Comparison of ENCODE assay signal across 14 cellular contexts in the genomic region with DNA sequence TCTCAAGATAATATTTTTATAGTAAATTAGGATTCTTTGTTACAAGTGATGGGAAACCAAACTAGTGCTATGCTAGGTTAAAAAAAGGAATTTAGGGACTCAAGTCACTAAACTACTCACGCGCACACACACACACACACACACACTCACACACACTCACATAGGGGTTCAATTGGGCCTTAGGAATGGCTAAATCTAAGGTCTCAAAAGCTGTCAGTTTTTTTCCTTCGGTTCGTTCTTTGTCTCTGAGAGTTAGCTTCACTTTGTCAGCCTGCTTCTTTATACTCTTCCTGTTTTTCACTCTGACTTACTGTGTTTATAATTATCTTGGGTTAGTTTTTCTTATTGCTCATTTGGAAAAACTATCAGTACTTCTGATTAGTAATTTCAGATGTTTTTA.
DNase-seq lines count a peak whose midpoint lies in the region; ATAC-seq, FAIRE-seq and TF ChIP-seq lines count a peak whose summit lies in the region.
"Had no signal": no experiment of that assay in that cellular context is flagged by ENCODE, and none has a peak within 500 bp of the region (broad histone marks: within the 10 kb centered on the region; RNA-seq: fewer than 3 reads in every experiment).

No MANE protein-coding gene starts in this region.

- H2AFZ ChIP-seq in SK-N-SH (ENCODE audit: low read depth) (peak overlapping the region; percentile 52), keratinocyte (ENCODE audit: control insufficient read depth, low read length) (no peak overlapping the region)

- H3K79me2 ChIP-seq in SK-N-SH (ENCODE audit: insufficient read depth), result peaks cover 36% of the 10 kb centered on the region
- H3K79me2 ChIP-seq in keratinocyte (ENCODE audit: control insufficient read depth, insufficient read depth, low read length), result peaks cover 45% of the 10 kb centered on the region

- 62% methylated on average over 4 of the region's 4 CpGs for WGBS in SK-N-SH (ENCODE audit: low lambda C conversion rate)
- 36 to 40% methylated on average over 4 of the region's 4 CpGs for WGBS in tibial nerve, 2 donors

- no peaks in the 10 kb centered on the region for H3K9me1 ChIP-seq in keratinocyte (ENCODE audit: control insufficient read depth, extremely low read depth, insufficient read depth, low read length)

- H3F3A ChIP-seq in SK-N-SH (replicated peaks; ENCODE audit: insufficient read depth), result peaks cover 23% of the 10 kb centered on the region

- no peaks in the 10 kb centered on the region for H3K27me3 ChIP-seq in SK-N-SH (ENCODE audit: insufficient read depth)
- H3K27me3 ChIP-seq in keratinocyte (ENCODE audit: control insufficient read depth, extremely low read depth, insufficient read depth, low read length), result no peaks in the 10 kb centered on the region
- H3K27me3 ChIP-seq in subcutaneous abdominal adipose tissue (ENCODE audit: control insufficient read depth in 5 of 5, insufficient read depth in 4 of 5, low read length in 5 of 5), result no peaks in the 10 kb centered on the region
- no peaks in the 10 kb centered on the region for H3K27me3 ChIP-seq in tibial nerve

- H4K20me1 ChIP-seq in SK-N-SH (ENCODE audit: insufficient read depth) (no peaks in the 10 kb centered on the region), keratinocyte (ENCODE audit: control insufficient read depth, extremely low read depth, insufficient read depth, low read length) (no peaks in the 10 kb centered on the region)

- TF ChIP-seq POLR2A in tibial nerve (IDR thresholded peaks at IDR 0.05) (no peak), GM12892 (IDR thresholded peaks at IDR 0.05; ENCODE audit: low read depth, low read length) (no peak)

- H3K36me3 ChIP-seq in SK-N-SH (replicated peaks in 1 of 2; ENCODE audit: control insufficient read depth in 1 of 2, insufficient read depth in 2 of 2, low read length in 1 of 2), result no peaks in the 10 kb centered on the region
- no peaks in the 10 kb centered on the region for H3K36me3 ChIP-seq in keratinocyte (ENCODE audit: control insufficient read depth in 2 of 2, extremely low read depth in 1 of 2, insufficient read depth in 2 of 2, low read length in 2 of 2)
- no peaks in the 10 kb centered on the region for H3K36me3 ChIP-seq in subcutaneous abdominal adipose tissue (ENCODE audit: control insufficient read depth in 5 of 5, insufficient read depth in 5 of 5, low read length in 5 of 5)
- H3K36me3 ChIP-seq in tibial nerve, result no peaks in the 10 kb centered on the region

- H3K27ac Mint-ChIP-seq in activated naive CD8-positive, alpha-beta T cell treated with anti-CD3 and anti-CD28 coated beads for 36 hours, result peak overlapping the region; percentile 16

- CTCF ChIA-PET in SK-N-SH (lab: Yijun Ruan, JAX), result no interaction called here

- POLR2A ChIA-PET in SK-N-SH (lab: Yijun Ruan, JAX), result no interaction called here

- no peaks in the 10 kb centered on the region for H3K27me3 Mint-ChIP-seq in activated naive CD8-positive, alpha-beta T cell treated with anti-CD3 and anti-CD28 coated beads for 36 hours

- H3K9me3 Mint-ChIP-seq in activated naive CD8-positive, alpha-beta T cell treated with anti-CD3 and anti-CD28 coated beads for 36 hours, result peaks cover 5% of the 10 kb centered on the region

- peak overlapping the region; percentile 32; the same call in 1 of the 2 replicates for H3K4me2 ChIP-seq in SK-N-SH
- peak overlapping the region; percentile 63 for H3K4me2 ChIP-seq in keratinocyte (ENCODE audit: control insufficient read depth, extremely low read depth, insufficient read depth, low read depth, low read length)
- H3K4me2 ChIP-seq: KMS-11 had no signal

- no peaks in the 10 kb centered on the region for H3K9me3 ChIP-seq in SK-N-SH
- H3K9me3 ChIP-seq in keratinocyte (ENCODE audit: control insufficient read depth, low read depth, low read length), result peaks cover 2% of the 10 kb centered on the region
- H3K9me3 ChIP-seq in subcutaneous abdominal adipose tissue (ENCODE audit: control insufficient read depth in 5 of 5, low read length in 5 of 5), result peaks cover 0 to under 1% (median 0%) of the 10 kb centered on the region in 5 donors
- H3K9me3 ChIP-seq in tibial nerve, result no peaks in the 10 kb centered on the region

- peak overlapping the region; percentile 29 to 81; a peak in 3 of 4 replicates for H3K27ac ChIP-seq in SK-N-SH (ENCODE audit: low read depth in 2 of 2, low read length in 1 of 2)
- H3K27ac ChIP-seq in keratinocyte (ENCODE audit: control insufficient read depth, insufficient read depth, low read length), result peak overlapping the region; percentile 53
- peak overlapping the region; percentile 50 for H3K27ac ChIP-seq in subcutaneous abdominal adipose tissue (ENCODE audit: low read depth, low read length)
- peak overlapping the region in 2 of 4 donors; percentile 67 to 79 for H3K27ac ChIP-seq in tibial nerve
- H3K27ac ChIP-seq: KMS-11 had no signal

- no peak for DNase-seq in SK-N-SH
- no peak for DNase-seq in activated naive CD8-positive, alpha-beta T cell treated with anti-CD3 and anti-CD28 coated beads for 36 hours
- DNase-seq in keratinocyte (ENCODE audit: low read depth, low spot score), result no peak
- DNase-seq in tibial nerve (ENCODE audit: low spot score in 2 of 2), result no peak
- DNase-seq in GM12892 (ENCODE audit: insufficient read length), result no peak
- DNase-seq: NCI-H345, RPMI8226, trophoblast cell had no signal

- TF ChIP-seq CTCF in SK-N-SH (IDR thresholded peaks at IDR 0.05), result no peak
- TF ChIP-seq CTCF in keratinocyte (optimal IDR thresholded peaks at IDR 0.05 in 1 of 3, IDR thresholded peaks at IDR 0.05 in 1 of 3, conservative IDR thresholded peaks at IDR 0.05 in 1 of 3; ENCODE audit: extremely low read depth in 1 of 3, insufficient read depth in 2 of 3, low read length in 3 of 3), result no peak
- TF ChIP-seq CTCF in tibial nerve (IDR thresholded peaks at IDR 0.05), result no peak

- H3K9ac ChIP-seq in SK-N-SH (peak overlapping the region; percentile 40; the same call in 1 of the 2 replicates), keratinocyte (ENCODE audit: control insufficient read depth, extremely low read depth, insufficient read depth, low read length) (no peak overlapping the region), subcutaneous abdominal adipose tissue (ENCODE audit: low read length in 5 of 5) (peak overlapping the region in 1 of 5 donors; percentile 48)
- H3K9ac ChIP-seq: KMS-11 had no signal

- TF ChIP-seq EP300 in SK-N-SH (IDR thresholded peaks at IDR 0.05; ENCODE audit: borderline replicate concordance in 1 of 2, low read depth in 1 of 2, low read length in 1 of 2) (no peak), tibial nerve (IDR thresholded peaks at IDR 0.05) (no peak)

- peaks cover 19% of the 10 kb centered on the region for H3K36me3 Mint-ChIP-seq in activated naive CD8-positive, alpha-beta T cell treated with anti-CD3 and anti-CD28 coated beads for 36 hours

- H3K9me2 ChIP-seq in SK-N-SH, result no peaks in the 10 kb centered on the region

- H3K4me3 ChIP-seq in SK-N-SH (ENCODE audit: low read depth in 2 of 2, low read length in 1 of 2), result no peak overlapping the region
- peak overlapping the region in 1 of 3 experiments; percentile 13 for H3K4me3 ChIP-seq in keratinocyte (ENCODE audit: control insufficient read depth in 2 of 3, extremely low read depth in 1 of 3, insufficient read depth in 2 of 3, low read depth in 1 of 3, low read length in 3 of 3)
- H3K4me3 ChIP-seq in subcutaneous abdominal adipose tissue (ENCODE audit: low read depth in 1 of 5, low read length in 5 of 5), result peak overlapping the region in 2 of 5 donors; percentile 28 to 39
- H3K4me3 ChIP-seq in tibial nerve, result no peak overlapping the region

- H3K4me3 Mint-ChIP-seq in activated naive CD8-positive, alpha-beta T cell treated with anti-CD3 and anti-CD28 coated beads for 36 hours, result no peak overlapping the region

- H3K4me1 ChIP-seq in SK-N-SH (ENCODE audit: control insufficient read depth in 1 of 2, insufficient read depth in 2 of 2, low read depth in 1 of 2, low read length in 1 of 2) (peaks cover 3 to 25% of the 10 kb centered on the region in 2 experiments; a peak in 2 of 4 replicates), keratinocyte (ENCODE audit: control insufficient read depth, extremely low read depth, insufficient read depth, low read length) (peaks cover 56% of the 10 kb centered on the region), subcutaneous abdominal adipose tissue (ENCODE audit: control insufficient read depth in 5 of 5, insufficient read depth in 5 of 5, low read length in 5 of 5) (peaks cover 0 to 9% (median 0%) of the 10 kb centered on the region in 5 donors), tibial nerve (peaks cover 0 to 27% (median 5%) of the 10 kb centered on the region in 4 donors)

- dilution Hi-C loops in keratinocyte (cut with MboI; ENCODE audit: extremely low pct_ligation_motif_present, low sequenced_read_pairs), result no loop called here

- peaks cover 23% of the 10 kb centered on the region for H3K4me1 Mint-ChIP-seq in activated naive CD8-positive, alpha-beta T cell treated with anti-CD3 and anti-CD28 coated beads for 36 hours

- FAIRE-seq in keratinocyte (lab: Jason Lieb, UNC), result no peak
- FAIRE-seq in GM12892 (lab: Jason Lieb, UNC), result no peak
- FAIRE-seq: A204.1 had no signal

- no peak for ATAC-seq in SK-N-SH treated with all-trans-retinoic acid at 6 μM for 48 hours
- ATAC-seq in HG03342 (IDR thresholded peaks at IDR 0.05; ENCODE audit: unreplicated experiment), result no peak
- ATAC-seq: activated naive CD4-positive, alpha-beta T cell treated with anti-CD3 and anti-CD28 coated beads, Interleukin-2, amount 50 U/mL, for 72 hours had no signal

- TF ChIP-seq RAD21 in SK-N-SH (IDR thresholded peaks at IDR 0.05; ENCODE audit: low read length), result no peak

TF ChIP-seq in SK-N-SH, 30 proteins besides CTCF, POLR2A, EP300 and RAD21 (continues in another document):
- TF ChIP-seq, protein P1, sequence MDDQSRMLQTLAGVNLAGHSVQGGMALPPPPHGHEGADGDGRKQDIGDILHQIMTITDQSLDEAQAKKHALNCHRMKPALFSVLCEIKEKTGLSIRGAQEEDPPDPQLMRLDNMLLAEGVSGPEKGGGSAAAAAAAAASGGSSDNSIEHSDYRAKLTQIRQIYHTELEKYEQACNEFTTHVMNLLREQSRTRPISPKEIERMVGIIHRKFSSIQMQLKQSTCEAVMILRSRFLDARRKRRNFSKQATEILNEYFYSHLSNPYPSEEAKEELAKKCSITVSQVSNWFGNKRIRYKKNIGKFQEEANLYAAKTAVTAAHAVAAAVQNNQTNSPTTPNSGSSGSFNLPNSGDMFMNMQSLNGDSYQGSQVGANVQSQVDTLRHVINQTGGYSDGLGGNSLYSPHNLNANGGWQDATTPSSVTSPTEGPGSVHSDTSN (IDR thresholded peaks at IDR 0.05), result no peak
- no peak for TF ChIP-seq GABPA (IDR thresholded peaks at IDR 0.05; ENCODE audit: low read depth)

TF ChIP-seq in SK-N-SH treated with all-trans-retinoic acid at 6 μM for 48 hours, 23 proteins besides CTCF, POLR2A, EP300 and RAD21 (continues in another document):
- TF ChIP-seq ZNF565 (CRISPR knock-in tag; conservative IDR thresholded peaks at IDR 0.05; ENCODE audit: low read depth) (no peak), ZNF70 (CRISPR knock-in tag; IDR thresholded peaks at IDR 0.05) (no peak), ARNTL (CRISPR knock-in tag; IDR thresholded peaks at IDR 0.05; ENCODE audit: borderline replicate concordance, low read depth) (no peak)
